16 cellular contexts compared by ENCODE assay signal in the genomic region with DNA sequence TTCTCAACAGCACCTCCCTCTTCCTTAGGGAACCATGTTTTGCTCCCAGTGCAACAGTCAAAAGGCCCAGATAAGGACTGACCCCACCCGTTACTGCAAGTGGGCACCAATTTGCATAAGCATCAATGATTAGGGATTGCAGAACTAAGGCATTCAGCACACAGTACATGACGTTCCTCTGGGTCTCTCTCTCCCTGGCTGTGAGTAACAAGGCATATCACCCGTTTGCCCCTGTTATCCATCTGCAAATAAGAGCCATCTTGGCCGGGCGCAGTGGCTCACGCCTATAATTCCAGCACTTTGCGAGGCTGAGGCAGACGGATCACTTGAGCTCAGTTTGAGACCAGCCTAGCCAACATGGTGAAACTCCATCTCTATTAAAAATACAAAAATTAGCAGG. TPM values are rescaled to one million over a fixed set of nuclear protein-coding genes. Genes with fewer than 3 reads are reported as not detected.
A peak's percentile ranks its signal among the peaks of the same experiment; 100 is the strongest.
DNase-seq lines count a peak whose midpoint lies in the region; ATAC-seq, FAIRE-seq and TF ChIP-seq lines count a peak whose summit lies in the region.
"Had no signal": no experiment of that assay in that cellular context is flagged by ENCODE, and none has a peak within 500 bp of the region (broad histone marks: within the 10 kb centered on the region; RNA-seq: fewer than 3 reads in every experiment).

No MANE protein-coding gene starts in this region.

- H3K4me1 ChIP-seq in right cardiac atrium (ENCODE audit: control insufficient read depth, insufficient read depth, low read length) (peaks cover 6% of the 10 kb centered on the region), stomach (peaks cover 26 to 82% (median 58%) of the 10 kb centered on the region in 4 donors)
- H3K4me1 ChIP-seq: BLaER1 treated with 17β-estradiol and CSF1 and Interleukin-3, amounts not matched to agents 10 nM and 100 nM had no signal

- no peak for TF ChIP-seq EP300 in stomach (IDR thresholded peaks at IDR 0.05)

- no peak for TF ChIP-seq CTCF in bronchial epithelial cell (IDR thresholded peaks at IDR 0.05; ENCODE audit: insufficient read depth, low read length, severe bottlenecking)
- no peak for TF ChIP-seq CTCF in stomach (IDR thresholded peaks at IDR 0.05)

- TF ChIP-seq POLR2A in stomach (IDR thresholded peaks at IDR 0.05): no peak

- intact Hi-C loops in Right ventricle myocardium superior (cut with DNase I) (no loop called here), left cardiac atrium (cut with DNase I) (no loop called here), right cardiac atrium (cut with DNase I) (no loop called here), stomach (cut with DNase I; ENCODE audit: low total_unique reads) (no loop called here)

- DNase-seq in Right ventricle myocardium superior (no peak), left cardiac atrium (no peak), bronchial epithelial cell (ENCODE audit: low read depth) (no peak), right cardiac atrium (peak in 1 of 3 donors; percentile 53), stomach (peak; percentile 74), NCI-H146 (lab: John Stamatoyannopoulos, UW) (no peak), H4 (ENCODE audit: low spot score) (no peak)
- DNase-seq: Calu3; CD8-positive, alpha-beta T cell; DMS79 treated with DMSO at 0.1 percent for 48 hours; GF-D8; GOT3; H9 had no signal

- peak; percentile 74 for ATAC-seq in Right ventricle myocardium superior (ENCODE audit: poor library complexity)
- no peak for ATAC-seq in left cardiac atrium
- peak; percentile 64 to 67 for ATAC-seq in right cardiac atrium
- ATAC-seq: CD8-positive, alpha-beta T cell; HepG2 had no signal

- no peaks in the 10 kb centered on the region for H3K36me3 ChIP-seq in bronchial epithelial cell (ENCODE audit: control insufficient read depth, insufficient read depth, low read length)
- H3K36me3 ChIP-seq in stomach: no peaks in the 10 kb centered on the region
- H3K36me3 ChIP-seq: BLaER1 treated with 17β-estradiol and CSF1 and Interleukin-3, amounts not matched to agents 10 nM and 100 nM had no signal

- H3K27me3 ChIP-seq in bronchial epithelial cell (ENCODE audit: control insufficient read depth, insufficient read depth, low read length) (no peaks in the 10 kb centered on the region), right cardiac atrium (ENCODE audit: control insufficient read depth, insufficient read depth) (no peaks in the 10 kb centered on the region), stomach (no peaks in the 10 kb centered on the region)
- H3K27me3 ChIP-seq: BLaER1 treated with 17β-estradiol and CSF1 and Interleukin-3, amounts not matched to agents 10 nM and 100 nM had no signal

- WGBS in right cardiac atrium: 86% methylated on average over 8 of the region's 8 CpGs
- WGBS in stomach, 5 donors: 34 to 62% (median 52%) methylated on average over 8 of the region's 8 CpGs

- H3K9me3 ChIP-seq in right cardiac atrium (ENCODE audit: control insufficient read depth, low read length) (no peaks in the 10 kb centered on the region), stomach (no peaks in the 10 kb centered on the region)
- H3K9me3 ChIP-seq: BLaER1 treated with 17β-estradiol and CSF1 and Interleukin-3, amounts not matched to agents 10 nM and 100 nM had no signal

- H3K27ac ChIP-seq in right cardiac atrium (ENCODE audit: low read length) (no peak overlapping the region), stomach (peak overlapping the region in 4 of 5 donors; percentile 12 to 78 (median 60))
- H3K27ac ChIP-seq: BLaER1 treated with 17β-estradiol and CSF1 and Interleukin-3, amounts not matched to agents 10 nM and 100 nM had no signal

- peak; percentile 43 for FAIRE-seq in bronchial epithelial cell (lab: Jason Lieb, UNC)
- FAIRE-seq: GM19239, HepG2 had no signal

- H3K4me3 ChIP-seq in bronchial epithelial cell (ENCODE audit: low read depth, low read length) (no peak overlapping the region), right cardiac atrium (ENCODE audit: low read length) (no peak overlapping the region), stomach (no peak overlapping the region)
- H3K4me3 ChIP-seq: BLaER1 treated with 17β-estradiol and CSF1 and Interleukin-3, amounts not matched to agents 10 nM and 100 nM had no signal

RNA-seq across cellular contexts. Expression of gene MAGI1, which starts 18.8 kb away (rescaled TPM):
- total RNA-seq in Right ventricle myocardium superior: 34.1 TPM
- total RNA-seq in left cardiac atrium: 10 to 100 TPM; 27.7 to 30.0 TPM
- 5.0 and 8.4 TPM in 2 replicates for total RNA-seq in bronchial epithelial cell
- total RNA-seq in right cardiac atrium: 10 to 100 TPM; 32.7 to 38.3 (median 34.4) TPM
- 15.8 TPM for polyA plus RNA-seq in right cardiac atrium
- total RNA-seq in stomach: 100 to 1,000 TPM in 3 of 5 donors, 10 to 100 TPM in 2; 83.9 to 237 (median 105) TPM
- 10 to 100 TPM in 2 of 3 donors, 1 to 10 TPM in 1; 5.7 to 14.7 (median 14.5) TPM for polyA plus RNA-seq in stomach
- 0.93 and 1.4 TPM in 2 replicates for total RNA-seq in H4 (2014; rRNA removed; shearing (Covaris generic))
- total RNA-seq: CD8-positive, alpha-beta T cell had no signal

Comparison
In these comparisons a context has a peak if more than half of its experiments do, and no peak if none do; other contexts are left out.
1. ATAC-seq: peak in Right ventricle myocardium superior (single experiment) and right cardiac atrium (2 of 2); none in left cardiac atrium (0 of 2).